Comparison of ENCODE assay signal across 26 cellular contexts in genomic region chr1:222946436-222946835, GRCh38.
"Had no signal": no experiment of that assay in that cellular context is flagged by ENCODE, and none has a peak within 500 bp of the region (broad histone marks: within the 10 kb centered on the region; RNA-seq: fewer than 3 reads in every experiment).

No MANE protein-coding gene starts in this region.

- H3K36me3 ChIP-seq: neutrophil, thoracic aorta, vagina had no signal

- H3K4me1 ChIP-seq: pancreas, psoas muscle, right lobe of liver, vagina had no signal

- H3K9me3 Mint-ChIP-seq: natural killer cell treated with Interleukin-12 subunit alpha and Interleukin-12 subunit beta and Interleukin-15 and Interleukin-18, amount 100 ng/mL, for 72 hours; nephron progenitor cell; neural crest cell; stimulated activated effector memory CD8-positive, alpha-beta T cell treated with anti-CD3 and anti-CD28 coated beads, Interleukin-12 subunit alpha, Interleukin-12 subunit beta, amount 100 ng/mL, for 72 hours; stimulated activated naive B cell treated with anti-CD40 and anti-IgM and Interleukin-4, amounts not matched to agents 10 μg/mL and 1 μg/mL and 100 μg/mL, for 72 hours; stimulated activated naive CD8-positive, alpha-beta T cell treated with anti-CD3 and anti-CD28 coated beads, Interleukin-15, Interleukin-2, amounts not matched to agents 100 ng/mL and 50 ng/mL, for 24 hours had no signal

- DNase-seq: nephron progenitor cell; nucleus accumbens; pancreas; psoas muscle; right cardiac atrium; right lobe of liver; sigmoid colon; small intestine; stimulated activated CD4-positive, alpha-beta T cell treated with anti-CD3 and anti-CD28 coated beads, Interleukin-15, amount 100 ng/mL, for 24 hours; stimulated activated CD4-positive, alpha-beta T cell treated with anti-CD3 and anti-CD28 coated beads, Interleukin-2, amount 100 ng/mL, for 24 hours; stimulated activated CD4-positive, alpha-beta T cell treated with anti-CD3 and anti-CD28 coated beads, Interleukin-2, amount 100 ng/mL, for 48 hours; stimulated activated CD4-positive, alpha-beta T cell treated with anti-CD3 and anti-CD28 coated beads, Interleukin-4, amount 100 ng/mL, for 24 hours; stimulated activated naive B cell treated with anti-CD40 and anti-IgM and Interleukin-4, amounts not matched to agents 10 μg/mL and 1 μg/mL and 100 μg/mL, for 72 hours; stimulated activated naive CD4-positive, alpha-beta T cell treated with Interleukin-2 at 50 U/mL for 16 hours; stomach; thyroid gland; trophoblast cell; upper lobe of left lung had no signal

- H3K4me3 ChIP-seq: pancreas, psoas muscle, right lobe of liver, sigmoid colon, stomach, thoracic aorta, thyroid gland, tibial nerve, upper lobe of left lung, vagina had no signal

- ATAC-seq: natural killer cell treated with Interleukin-12 subunit alpha and Interleukin-12 subunit beta and Interleukin-15 and Interleukin-18, amount 100 ng/mL, for 72 hours; pancreas; psoas muscle; right cardiac atrium; right lobe of liver; stimulated activated effector memory CD8-positive, alpha-beta T cell treated with anti-CD3 and anti-CD28 coated beads, Interleukin-12 subunit alpha, Interleukin-12 subunit beta, amount 100 ng/mL, for 72 hours; stimulated activated naive B cell treated with anti-CD40 and anti-IgM and Interleukin-4, amounts not matched to agents 10 μg/mL and 1 μg/mL and 100 μg/mL, for 72 hours had no signal

- H3K27ac Mint-ChIP-seq: natural killer cell treated with Interleukin-12 subunit alpha and Interleukin-12 subunit beta and Interleukin-15 and Interleukin-18, amount 100 ng/mL, for 72 hours; nephron progenitor cell; stimulated activated effector memory CD8-positive, alpha-beta T cell treated with anti-CD3 and anti-CD28 coated beads, Interleukin-12 subunit alpha, Interleukin-12 subunit beta, amount 100 ng/mL, for 72 hours; stimulated activated naive B cell treated with anti-CD40 and anti-IgM and Interleukin-4, amounts not matched to agents 10 μg/mL and 1 μg/mL and 100 μg/mL, for 72 hours; stimulated activated naive CD8-positive, alpha-beta T cell treated with anti-CD3 and anti-CD28 coated beads, Interleukin-15, Interleukin-2, amounts not matched to agents 100 ng/mL and 50 ng/mL, for 24 hours had no signal

- H3K27me3 ChIP-seq: neutrophil, pancreas, right lobe of liver, sigmoid colon, stomach, thyroid gland, tibial nerve, upper lobe of left lung, vagina had no signal

- H3K9me3 ChIP-seq: neutrophil, pancreas, psoas muscle, right lobe of liver, sigmoid colon, stomach, thoracic aorta, thyroid gland, tibial nerve, upper lobe of left lung, vagina had no signal

- H3K4me3 Mint-ChIP-seq: natural killer cell treated with Interleukin-12 subunit alpha and Interleukin-12 subunit beta and Interleukin-15 and Interleukin-18, amount 100 ng/mL, for 72 hours; nephron progenitor cell; neural crest cell; stimulated activated effector memory CD8-positive, alpha-beta T cell treated with anti-CD3 and anti-CD28 coated beads, Interleukin-12 subunit alpha, Interleukin-12 subunit beta, amount 100 ng/mL, for 72 hours; stimulated activated naive B cell treated with anti-CD40 and anti-IgM and Interleukin-4, amounts not matched to agents 10 μg/mL and 1 μg/mL and 100 μg/mL, for 72 hours; stimulated activated naive CD8-positive, alpha-beta T cell treated with anti-CD3 and anti-CD28 coated beads, Interleukin-15, Interleukin-2, amounts not matched to agents 100 ng/mL and 50 ng/mL, for 24 hours had no signal

- H3K36me3 Mint-ChIP-seq: natural killer cell treated with Interleukin-12 subunit alpha and Interleukin-12 subunit beta and Interleukin-15 and Interleukin-18, amount 100 ng/mL, for 72 hours; stimulated activated effector memory CD8-positive, alpha-beta T cell treated with anti-CD3 and anti-CD28 coated beads, Interleukin-12 subunit alpha, Interleukin-12 subunit beta, amount 100 ng/mL, for 72 hours had no signal

- H3K27ac ChIP-seq: neutrophil, pancreas, psoas muscle, right lobe of liver, sigmoid colon, stomach, thoracic aorta, thyroid gland, tibial nerve, upper lobe of left lung, vagina had no signal

- H3K27me3 Mint-ChIP-seq: natural killer cell treated with Interleukin-12 subunit alpha and Interleukin-12 subunit beta and Interleukin-15 and Interleukin-18, amount 100 ng/mL, for 72 hours; stimulated activated naive B cell treated with anti-CD40 and anti-IgM and Interleukin-4, amounts not matched to agents 10 μg/mL and 1 μg/mL and 100 μg/mL, for 72 hours; stimulated activated naive CD8-positive, alpha-beta T cell treated with anti-CD3 and anti-CD28 coated beads, Interleukin-15, Interleukin-2, amounts not matched to agents 100 ng/mL and 50 ng/mL, for 24 hours had no signal
